In genomic region chr10:62045765-62046521, GRCh38 we compare ENCODE assay signal across 8 cellular contexts.
DNase-seq lines count a peak whose midpoint lies in the region; ATAC-seq and TF ChIP-seq lines count a peak whose summit lies in the region.

No MANE protein-coding gene starts in this region.

- peak overlapping the region; percentile 87 for H3K4me3 Mint-ChIP-seq in activated CD4-positive, alpha-beta T cell treated with anti-CD3 and anti-CD28 coated beads for 36 hours
- peak overlapping the region; percentile 51 to 90 (median 71) for H3K4me3 Mint-ChIP-seq in T-cell

- H3K36me3 Mint-ChIP-seq in activated CD4-positive, alpha-beta T cell treated with anti-CD3 and anti-CD28 coated beads for 36 hours (ENCODE audit: low read depth), result peaks cover 66% of the 10 kb centered on the region
- peaks cover 16% of the 10 kb centered on the region for H3K36me3 Mint-ChIP-seq in T-cell

- peak overlapping the region; percentile 39 for H3K27ac ChIP-seq in parathyroid adenoma

- H3K4me1 Mint-ChIP-seq in activated CD4-positive, alpha-beta T cell treated with anti-CD3 and anti-CD28 coated beads for 36 hours, result peaks cover 95% of the 10 kb centered on the region
- peaks cover 96 to 99% (median 97%) of the 10 kb centered on the region in 3 donors for H3K4me1 Mint-ChIP-seq in T-cell

- TF ChIP-seq CTCF in fibroblast of pulmonary artery (IDR thresholded peaks at IDR 0.05; ENCODE audit: low read length, missing control alignments) (no peak), parathyroid adenoma (IDR thresholded peaks at IDR 0.05) (no peak)

- peak overlapping the region; percentile 100 for H3K27ac Mint-ChIP-seq in activated CD4-positive, alpha-beta T cell treated with anti-CD3 and anti-CD28 coated beads for 36 hours
- H3K27ac Mint-ChIP-seq in T-cell, result peak overlapping the region; percentile 99 to 100

- no peak for ATAC-seq in activated CD4-positive, alpha-beta T cell treated with anti-CD3 and anti-CD28 coated beads for 36 hours
- ATAC-seq in T-cell (replicated peaks in 1 of 4), result no peak
- no peak for ATAC-seq in activated CD4-positive, CD25-positive, alpha-beta regulatory T cell treated with anti-CD3 and anti-CD28 coated beads, Interleukin-2, amount 50 U/mL, for 24 hours
- ATAC-seq in HG02852 (IDR thresholded peaks at IDR 0.05; ENCODE audit: unreplicated experiment), result no peak

- H3K36me3 ChIP-seq in parathyroid adenoma (ENCODE audit: control insufficient read depth, insufficient read depth, low read length), result no peaks in the 10 kb centered on the region

- H3K9ac ChIP-seq in parathyroid adenoma, result no peak overlapping the region

- no peak overlapping the region for H3K4me2 ChIP-seq in parathyroid adenoma (ENCODE audit: low read length)

- POLR2A ChIA-PET in activated CD4-positive, alpha-beta T cell treated with anti-CD3 and anti-CD28 coated beads for 36 hours (lab: Charles Lee), result interaction anchor here (0.6 to 2.8 kb wide), 22 partner anchors 7 to 725 kb away, joined by 3 to 37 read pairs (median 6); partner anchors contain the start of gene ARID5B
- POLR2A ChIA-PET in T-cell (lab: Charles Lee), result interaction anchor here (0.6 to 0.7 kb wide), 3 partner anchors 9 to 99 kb away, joined by 3 to 4 read pairs (median 3); no protein-coding TSS in a partner anchor

- H3K9me3 Mint-ChIP-seq in activated CD4-positive, alpha-beta T cell treated with anti-CD3 and anti-CD28 coated beads for 36 hours (ENCODE audit: low read depth), result no peaks in the 10 kb centered on the region
- no peaks in the 10 kb centered on the region for H3K9me3 Mint-ChIP-seq in T-cell

- no peaks in the 10 kb centered on the region for H3K79me2 ChIP-seq in parathyroid adenoma

- no peaks in the 10 kb centered on the region for H3K27me3 Mint-ChIP-seq in activated CD4-positive, alpha-beta T cell treated with anti-CD3 and anti-CD28 coated beads for 36 hours
- H3K27me3 Mint-ChIP-seq in T-cell, result no peaks in the 10 kb centered on the region

- H3K4me3 ChIP-seq in fibroblast of pulmonary artery (replicated peaks; ENCODE audit: low read depth, low read length), result peak overlapping the region; percentile 25
- no peak overlapping the region for H3K4me3 ChIP-seq in parathyroid adenoma (ENCODE audit: low read depth, low read length)

- peaks cover 7% of the 10 kb centered on the region for H3K4me1 ChIP-seq in parathyroid adenoma

- H3K27me3 ChIP-seq in parathyroid adenoma (ENCODE audit: control insufficient read depth, insufficient read depth, low read length), result no peaks in the 10 kb centered on the region

- DNase-seq in activated CD4-positive, alpha-beta T cell treated with anti-CD3 and anti-CD28 coated beads for 36 hours, result no peak
- no peak for DNase-seq in activated CD4-positive, alpha-beta T cell treated with anti-CD3 and anti-CD28 coated beads, Interleukin-2, amount 50 U/mL, for 4 hours
- DNase-seq in T-cell (no peak), fibroblast of pulmonary artery (ENCODE audit: low read depth) (peak; percentile 94)
- no peak for DNase-seq in effector CD4-positive, alpha-beta T cell

- intact Hi-C loops in activated CD4-positive, alpha-beta T cell treated with anti-CD3 and anti-CD28 coated beads for 36 hours (cut with DNase I, micrococcal nuclease), result loop anchor here (1.0 to 5.0 kb wide), 9 partner anchors 8 to 591 kb away; no protein-coding TSS in a partner anchor

- no peaks in the 10 kb centered on the region for H3K9me3 ChIP-seq in parathyroid adenoma (ENCODE audit: control insufficient read depth, low read length)

- no peak overlapping the region for H2AFZ ChIP-seq in parathyroid adenoma

- CTCF ChIA-PET in activated CD4-positive, alpha-beta T cell treated with anti-CD3 and anti-CD28 coated beads for 36 hours (lab: Charles Lee), result interaction anchor here (0.8 to 2.1 kb wide), 19 partner anchors 8 to 197 kb away, joined by 3 to 12 read pairs (median 4); partner anchors contain the start of gene ARID5B
- CTCF ChIA-PET in T-cell (lab: Charles Lee), result interaction anchor here in 1 of 2 donors (0.8 to 1.2 kb wide), 3 partner anchors 8 to 199 kb away, joined by 3 to 4 read pairs (median 3); no protein-coding TSS in a partner anchor
